In the genomic region with DNA sequence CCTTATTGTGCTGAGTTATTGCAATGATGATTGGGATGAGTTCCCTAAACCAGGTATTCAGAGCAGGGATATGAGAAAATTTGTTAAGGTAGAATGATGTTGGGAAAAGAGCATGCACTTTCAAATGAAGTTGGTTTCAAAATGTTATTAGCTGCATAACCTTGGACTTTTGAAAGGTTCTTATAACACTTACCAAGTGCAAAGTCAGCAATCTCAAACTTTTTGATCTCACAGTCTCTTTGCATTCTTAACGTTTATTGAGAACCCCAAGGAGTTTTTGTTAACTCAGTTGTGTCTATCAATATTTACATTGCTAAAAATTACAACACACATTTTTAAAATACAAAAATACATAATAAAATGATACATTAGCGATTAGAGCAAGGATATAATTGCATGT, we compare ENCODE assay signal across 5 cellular contexts.
"Had no signal": no experiment of that assay in that cellular context is flagged by ENCODE, and none has a peak within 500 bp of the region (broad histone marks: within the 10 kb centered on the region; RNA-seq: fewer than 3 reads in every experiment).

No MANE protein-coding gene starts in this region.

- ATAC-seq: K562 had no signal

- DNase-seq: KBM-7, KG1 had no signal

- H3K27ac ChIP-seq: HL-60 had no signal

- H3K4me3 ChIP-seq: K562 had no signal

- FAIRE-seq: HTR-8/SVneo, K562 had no signal
